ENCODE assay signal across 18 cellular contexts in the genomic region with DNA sequence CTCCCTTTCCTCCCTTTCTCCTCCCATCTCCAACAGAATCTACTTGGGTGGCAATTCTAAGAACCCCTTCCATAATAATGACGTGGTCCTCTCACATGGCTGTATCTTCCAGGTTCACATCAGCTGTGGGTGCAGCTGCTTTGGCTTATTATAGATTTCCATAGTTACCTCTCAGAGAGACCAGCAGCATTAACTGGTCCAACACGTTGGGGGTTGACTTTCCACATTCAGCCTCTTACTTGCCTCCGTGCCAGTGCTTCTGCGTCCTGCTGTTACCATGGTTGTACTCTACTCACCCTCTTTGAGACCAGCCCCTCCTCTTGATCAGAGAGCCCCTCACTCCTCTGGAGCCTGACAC.
"Had no signal": no experiment of that assay in that cellular context is flagged by ENCODE, and none has a peak within 500 bp of the region (broad histone marks: within the 10 kb centered on the region; RNA-seq: fewer than 3 reads in every experiment).

No MANE protein-coding gene starts in this region.

- H3K9me3 Mint-ChIP-seq: activated CD8-positive, alpha-beta T cell treated with anti-CD3 and anti-CD28 coated beads for 36 hours; activated naive CD8-positive, alpha-beta T cell treated with anti-CD3 and anti-CD28 coated beads, Interleukin-2, amount 10 ng/mL, durations not matched to agents 7 days and 5 days; activated T-helper 17 cell treated with anti-CD3 and anti-CD28 coated beads, Interleukin-2, amount 50 U/mL, for 72 hours; memory B cell; naive thymus-derived CD8-positive, alpha-beta T cell; stimulated activated naive CD8-positive, alpha-beta T cell treated with anti-CD3 and anti-CD28 coated beads, Interleukin-15, Interleukin-2, amounts not matched to agents 100 ng/mL and 50 ng/mL, for 24 hours; type B pancreatic cell had no signal

- H3K9me3 ChIP-seq: esophagus muscularis mucosa, ovary, psoas muscle, suprapubic skin had no signal

- H3K36me3 ChIP-seq: cardiac muscle cell, esophagus muscularis mucosa, ovary, suprapubic skin had no signal

- H3K4me3 ChIP-seq: cardiac muscle cell, esophagus muscularis mucosa, ovary, psoas muscle, skin epidermis, suprapubic skin had no signal

- DNase-seq: activated CD4-positive, CD25-positive, alpha-beta regulatory T cell; activated naive CD4-positive, alpha-beta T cell treated with Interleukin-2 at 50 U/mL for 16 hours; activated naive CD8-positive, alpha-beta T cell treated with anti-CD3 and anti-CD28 coated beads, Interleukin-2, amount 10 ng/mL, durations not matched to agents 7 days and 5 days; activated T-cell treated with anti-CD3 and anti-CD28 coated beads, Interleukin-2, amount 50 U/mL, for 1 hour; effector memory CD4-positive, alpha-beta T cell; ovary; psoas muscle; right cardiac atrium had no signal

- H3K27me3 Mint-ChIP-seq: type B pancreatic cell had no signal

- H3K27ac ChIP-seq: cardiac muscle cell, esophagus muscularis mucosa, ovary, psoas muscle, skin epidermis, suprapubic skin had no signal

- H3K27me3 ChIP-seq: ovary, suprapubic skin had no signal

- H3K4me3 Mint-ChIP-seq: activated CD8-positive, alpha-beta T cell treated with anti-CD3 and anti-CD28 coated beads for 36 hours; activated naive CD8-positive, alpha-beta T cell treated with anti-CD3 and anti-CD28 coated beads, Interleukin-2, amount 10 ng/mL, durations not matched to agents 7 days and 5 days; activated T-helper 17 cell treated with anti-CD3 and anti-CD28 coated beads, Interleukin-2, amount 50 U/mL, for 72 hours; memory B cell; naive thymus-derived CD8-positive, alpha-beta T cell; stimulated activated naive CD8-positive, alpha-beta T cell treated with anti-CD3 and anti-CD28 coated beads, Interleukin-15, Interleukin-2, amounts not matched to agents 100 ng/mL and 50 ng/mL, for 24 hours; type B pancreatic cell had no signal

- H3K4me1 ChIP-seq: esophagus muscularis mucosa, psoas muscle, suprapubic skin had no signal

- ATAC-seq: activated CD8-positive, alpha-beta T cell treated with anti-CD3 and anti-CD28 coated beads for 36 hours; activated T-helper 17 cell treated with anti-CD3 and anti-CD28 coated beads, Interleukin-2, amount 50 U/mL, for 72 hours; naive thymus-derived CD8-positive, alpha-beta T cell; psoas muscle; right cardiac atrium had no signal

- H3K27ac Mint-ChIP-seq: activated CD8-positive, alpha-beta T cell treated with anti-CD3 and anti-CD28 coated beads for 36 hours; activated naive CD8-positive, alpha-beta T cell treated with anti-CD3 and anti-CD28 coated beads, Interleukin-2, amount 10 ng/mL, durations not matched to agents 7 days and 5 days; activated T-helper 17 cell treated with anti-CD3 and anti-CD28 coated beads, Interleukin-2, amount 50 U/mL, for 72 hours; memory B cell; naive thymus-derived CD8-positive, alpha-beta T cell; stimulated activated naive CD8-positive, alpha-beta T cell treated with anti-CD3 and anti-CD28 coated beads, Interleukin-15, Interleukin-2, amounts not matched to agents 100 ng/mL and 50 ng/mL, for 24 hours; type B pancreatic cell had no signal
